Comparison of ENCODE assay signal across 8 cellular contexts in genomic region chr4:151362404-151363164, GRCh38. TPM values are rescaled to one million over a fixed set of nuclear protein-coding genes. Genes with fewer than 3 reads are reported as not detected.
A peak's percentile ranks its signal among the peaks of the same experiment; 100 is the strongest.
DNase-seq lines count a peak whose midpoint lies in the region; ATAC-seq and TF ChIP-seq lines count a peak whose summit lies in the region.

No MANE protein-coding gene starts in this region.

- H3K4me1 Mint-ChIP-seq in osteocyte (ENCODE audit: unreplicated experiment): peaks cover 3% of the 10 kb centered on the region

- POLR2A ChIA-PET in GM10248 (lab: Yijun Ruan, JAX): no interaction called here

- TF ChIP-seq EP300 in gastroesophageal sphincter (IDR thresholded peaks at IDR 0.05): no peak
- TF ChIP-seq EP300 in tibial nerve (IDR thresholded peaks at IDR 0.05): peak in 1 of 2 donors; percentile 26

- TF ChIP-seq CTCF in GM10248 (IDR thresholded peaks at IDR 0.05; ENCODE audit: control extremely low read depth, extremely low read depth, low read depth, missing control alignments) (peak; percentile 99), gastroesophageal sphincter (IDR thresholded peaks at IDR 0.05) (peak; percentile 94 to 97 (median 96)), osteocyte (IDR thresholded peaks at IDR 0.05) (peak; percentile 99), tibial nerve (IDR thresholded peaks at IDR 0.05) (peak; percentile 90 to 98 (median 94))

- H3K36me3 ChIP-seq in MG63 (no peaks in the 10 kb centered on the region), SJSA1 (no peaks in the 10 kb centered on the region), gastroesophageal sphincter (no peaks in the 10 kb centered on the region), tibial nerve (no peaks in the 10 kb centered on the region)

- ATAC-seq in gastroesophageal sphincter: peak; percentile 88

- CTCF ChIA-PET in GM10248 (lab: Yijun Ruan, JAX): interaction anchor here (0.9 to 1.7 kb wide), 8 partner anchors 8 to 503 kb away, joined by 3 to 6 read pairs (median 4); partner anchors contain the start of gene PRSS48

- H3K4me1 ChIP-seq in SJSA1 (replicated peaks): no peaks in the 10 kb centered on the region
- H3K4me1 ChIP-seq in gastroesophageal sphincter: peaks cover 0 to 6% (median 0%) of the 10 kb centered on the region in 3 donors
- peaks cover 0 to 19% (median 5%) of the 10 kb centered on the region in 4 donors for H3K4me1 ChIP-seq in tibial nerve

- H3K4me3 Mint-ChIP-seq in osteocyte (ENCODE audit: unreplicated experiment): no peak overlapping the region

- no peaks in the 10 kb centered on the region for H3K9me3 Mint-ChIP-seq in osteocyte (ENCODE audit: unreplicated experiment)

- DNase-seq in GM10248 (ENCODE audit: extremely low spot score) (peak; percentile 83), HCEC 1CT (peak; percentile 65), MG63 (peak; percentile 56), SJSA1 (ENCODE audit: low read depth in 1 of 2, low spot score in 2 of 2) (peak; percentile 57 to 78), osteocyte (ENCODE audit: extremely low spot score, unreplicated experiment) (peak; percentile 91), tibial nerve (ENCODE audit: low spot score in 2 of 2) (peak; percentile 78 to 85)
- peak; percentile 48 for DNase-seq in activated gamma-delta T cell treated with anti-CD3 and anti-CD28 coated beads, Interleukin-2, amount 50 U/mL, for 16 hours (ENCODE audit: low read depth)

- WGBS in gastroesophageal sphincter (ENCODE audit: low coverage in 1 of 2), 2 donors: 22 to 45% methylated on average over 8 to 13 of the region's 14 CpGs
- WGBS in tibial nerve, 2 donors: 39 to 49% methylated on average over 14 of the region's 14 CpGs

- no peaks in the 10 kb centered on the region for H3K27me3 Mint-ChIP-seq in osteocyte (ENCODE audit: unreplicated experiment)

- H3K27me3 ChIP-seq in MG63 (no peaks in the 10 kb centered on the region), SJSA1 (replicated peaks) (no peaks in the 10 kb centered on the region), gastroesophageal sphincter (no peaks in the 10 kb centered on the region), tibial nerve (no peaks in the 10 kb centered on the region)

- H3K9me3 ChIP-seq in MG63 (no peaks in the 10 kb centered on the region), SJSA1 (replicated peaks) (no peaks in the 10 kb centered on the region), gastroesophageal sphincter (no peaks in the 10 kb centered on the region), tibial nerve (no peaks in the 10 kb centered on the region)

- no peak overlapping the region for H3K4me3 ChIP-seq in MG63
- H3K4me3 ChIP-seq in SJSA1: no peak overlapping the region
- H3K4me3 ChIP-seq in gastroesophageal sphincter: no peak overlapping the region
- H3K4me3 ChIP-seq in tibial nerve: no peak overlapping the region

- H3K36me3 Mint-ChIP-seq in osteocyte (ENCODE audit: unreplicated experiment): no peaks in the 10 kb centered on the region

- peak overlapping the region; percentile 34 for H3K27ac Mint-ChIP-seq in osteocyte (ENCODE audit: unreplicated experiment)

- no peak for TF ChIP-seq POLR2A in gastroesophageal sphincter (IDR thresholded peaks at IDR 0.05)
- TF ChIP-seq POLR2A in tibial nerve (IDR thresholded peaks at IDR 0.05): no peak

- H3K27ac ChIP-seq in SJSA1 (no peak overlapping the region), gastroesophageal sphincter (no peak overlapping the region), tibial nerve (peak overlapping the region in 2 of 4 donors; percentile 19 to 60)

RNA-seq across cellular contexts. Expression of gene SH3D19, which starts 37.2 kb away (rescaled TPM):
- 5.3 and 7.0 TPM in 2 replicates for total RNA-seq in MG63 (2014; rRNA removed; shearing (Covaris generic); ENCODE audit: low replicate concordance)
- 5.1 and 6.9 TPM in 2 replicates for total RNA-seq in SJSA1 (2014; rRNA removed; shearing (Covaris generic))
- 100 to 1,000 TPM; 117 to 200 (median 168) TPM for total RNA-seq in gastroesophageal sphincter
- total RNA-seq in osteocyte: 28.5 and 32.4 TPM in 2 replicates
- total RNA-seq in tibial nerve: 100 to 1,000 TPM; 159 to 290 (median 244) TPM

RNA-seq across cellular contexts. Expression of gene FHIP1A, which starts 46.4 kb away (rescaled TPM):
- 2.0 and 3.8 TPM in 2 replicates for total RNA-seq in MG63 (2014; rRNA removed; shearing (Covaris generic); ENCODE audit: low replicate concordance)
- 0.53 and 3.0 TPM in 2 replicates for total RNA-seq in SJSA1 (2014; rRNA removed; shearing (Covaris generic))
- total RNA-seq in gastroesophageal sphincter (10 to 100 TPM in 1 of 4 donors, 1 to 10 TPM in 3; 3.3 to 19.5 (median 4.9) TPM), osteocyte (0.86 and 0.94 TPM in 2 replicates), tibial nerve (10 to 100 TPM in 1 of 4 donors, 1 to 10 TPM in 3; 4.9 to 59.4 (median 9.0) TPM)
